9 cellular contexts compared by ENCODE assay signal in the genomic region with DNA sequence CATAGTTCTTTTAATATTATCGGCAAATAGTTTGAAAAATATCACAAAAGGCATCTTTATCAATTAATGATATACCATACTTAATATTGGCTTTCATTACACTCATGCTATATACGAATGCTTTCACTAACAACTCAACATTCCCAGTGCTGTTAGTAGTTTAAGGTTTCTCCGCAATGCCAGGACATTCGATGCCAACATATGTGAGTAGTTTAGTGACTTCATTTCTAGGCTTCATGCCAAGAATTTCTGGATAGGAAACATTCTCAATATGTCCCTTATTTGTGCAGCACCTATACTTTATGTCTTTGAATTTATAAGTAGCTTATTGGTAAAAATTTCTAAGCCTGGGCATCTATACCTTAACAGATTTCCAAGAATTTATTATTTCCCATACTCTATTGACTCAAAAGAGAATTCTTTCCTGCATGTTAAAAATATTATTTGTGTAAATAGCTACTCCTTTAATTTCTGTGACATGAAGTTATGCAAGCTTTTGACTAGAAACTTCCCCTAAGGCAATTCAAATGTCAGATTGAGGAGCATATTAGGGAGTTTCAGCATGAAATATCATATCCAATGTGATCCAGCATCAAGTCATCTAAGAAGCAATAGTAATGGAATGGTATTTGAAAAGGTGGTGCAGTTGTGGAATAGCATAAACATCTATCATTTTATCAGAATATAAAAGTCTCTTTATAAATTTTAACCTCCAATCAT.
DNase-seq lines count a peak whose midpoint lies in the region; ATAC-seq and TF ChIP-seq lines count a peak whose summit lies in the region.
"Had no signal": no experiment of that assay in that cellular context is flagged by ENCODE, and none has a peak within 500 bp of the region (broad histone marks: within the 10 kb centered on the region; RNA-seq: fewer than 3 reads in every experiment).

No MANE protein-coding gene starts in this region.

- DNase-seq in BE2C (peak; percentile 15), LHCN-M2 (ENCODE audit: low read depth) (peak; percentile 81), amniotic epithelial cell (ENCODE audit: low read depth) (peak; percentile 53), hepatocyte (ENCODE audit: low spot score) (peak; percentile 21), NCI-H1436 (lab: John Stamatoyannopoulos, UW) (no peak), NCI-H526 treated with DMSO at 0.1 percent for 48 hours (lab: John Stamatoyannopoulos, UW) (no peak), DMS114 treated with DMSO at 0.1 percent for 48 hours (lab: John Stamatoyannopoulos, UW; ENCODE audit: unreplicated experiment) (no peak)
- no peak for DNase-seq in activated CD8-positive, alpha-beta memory T cell treated with anti-CD3 and anti-CD28 coated beads, Interleukin-2, amount 10 ng/mL, durations not matched to agents 7 days and 5 days

- TF ChIP-seq CTCF in BE2C (IDR thresholded peaks at IDR 0.05; ENCODE audit: low read depth, low read length) (no peak), hepatocyte (IDR thresholded peaks at IDR 0.05; ENCODE audit: poor library complexity) (no peak)

- H3K27ac ChIP-seq in hepatocyte: no peak overlapping the region

- H3K9me3 Mint-ChIP-seq in activated CD8-positive, alpha-beta memory T cell treated with anti-CD3 and anti-CD28 coated beads, Interleukin-2, amount 10 ng/mL, durations not matched to agents 7 days and 5 days (ENCODE audit: low read depth): peaks cover 8% of the 10 kb centered on the region

- no peak overlapping the region for H3K4me2 ChIP-seq in hepatocyte

- CTCF ChIA-PET in activated CD8-positive, alpha-beta memory T cell treated with anti-CD3 and anti-CD28 coated beads, Interleukin-2, amount 10 ng/mL, durations not matched to agents 7 days and 5 days (lab: Charles Lee): no interaction called here

- H3K9me2 ChIP-seq in hepatocyte (replicated peaks; ENCODE audit: insufficient read depth): no peaks in the 10 kb centered on the region

- no peak overlapping the region for H3K4me3 ChIP-seq in BE2C (ENCODE audit: low read depth, low read length)
- no peak overlapping the region for H3K4me3 ChIP-seq in hepatocyte

- H3K36me3 Mint-ChIP-seq in activated CD8-positive, alpha-beta memory T cell treated with anti-CD3 and anti-CD28 coated beads, Interleukin-2, amount 10 ng/mL, durations not matched to agents 7 days and 5 days: peaks cover 2% of the 10 kb centered on the region

- H3K9me3 ChIP-seq in BE2C (no peaks in the 10 kb centered on the region), hepatocyte (ENCODE audit: low read depth) (no peaks in the 10 kb centered on the region)

- H2AFZ ChIP-seq in hepatocyte: no peak overlapping the region

- 65% methylated on average over 4 of the region's 4 CpGs for WGBS in hepatocyte (ENCODE audit: low lambda C conversion rate, missing lambda C conversion rate)

- peaks cover 16% of the 10 kb centered on the region for H3K4me1 ChIP-seq in BE2C
- no peaks in the 10 kb centered on the region for H3K4me1 ChIP-seq in hepatocyte (ENCODE audit: insufficient read depth)

- H3K4me1 Mint-ChIP-seq in activated CD8-positive, alpha-beta memory T cell treated with anti-CD3 and anti-CD28 coated beads, Interleukin-2, amount 10 ng/mL, durations not matched to agents 7 days and 5 days: no peaks in the 10 kb centered on the region

- H3K27me3 ChIP-seq in BE2C: no peaks in the 10 kb centered on the region
- no peaks in the 10 kb centered on the region for H3K27me3 ChIP-seq in hepatocyte

- no peaks in the 10 kb centered on the region for H3K79me2 ChIP-seq in hepatocyte

- no peaks in the 10 kb centered on the region for H3K27me3 Mint-ChIP-seq in activated CD8-positive, alpha-beta memory T cell treated with anti-CD3 and anti-CD28 coated beads, Interleukin-2, amount 10 ng/mL, durations not matched to agents 7 days and 5 days
- H3K27me3 Mint-ChIP-seq: type B pancreatic cell had no signal

- H3K27ac Mint-ChIP-seq in activated CD8-positive, alpha-beta memory T cell treated with anti-CD3 and anti-CD28 coated beads, Interleukin-2, amount 10 ng/mL, durations not matched to agents 7 days and 5 days: no peak overlapping the region
- H3K27ac Mint-ChIP-seq: type B pancreatic cell had no signal

- H3K36me3 ChIP-seq in BE2C: no peaks in the 10 kb centered on the region
- no peaks in the 10 kb centered on the region for H3K36me3 ChIP-seq in hepatocyte (replicated peaks; ENCODE audit: insufficient read depth, low read depth)

- no peaks in the 10 kb centered on the region for H4K20me1 ChIP-seq in hepatocyte (ENCODE audit: insufficient read depth, poor library complexity, severe bottlenecking)

- ATAC-seq in activated CD8-positive, alpha-beta memory T cell treated with anti-CD3 and anti-CD28 coated beads, Interleukin-2, amount 10 ng/mL, durations not matched to agents 7 days and 5 days: no peak

- H3K4me3 Mint-ChIP-seq in activated CD8-positive, alpha-beta memory T cell treated with anti-CD3 and anti-CD28 coated beads, Interleukin-2, amount 10 ng/mL, durations not matched to agents 7 days and 5 days: no peak overlapping the region
- H3K4me3 Mint-ChIP-seq: type B pancreatic cell had no signal

Comparison
In these comparisons a context has a peak if more than half of its experiments do, and no peak if none do; other contexts are left out.
1. DNase-seq: peak in BE2C (single experiment), LHCN-M2 (single experiment), amniotic epithelial cell (single experiment) and hepatocyte (single experiment); none in NCI-H1436 (single experiment), activated CD8-positive, alpha-beta memory T cell treated with anti-CD3 and anti-CD28 coated beads, Interleukin-2, amount 10 ng/mL, durations not matched to agents 7 days and 5 days (single experiment), NCI-H526 treated with DMSO at 0.1 percent for 48 hours (single experiment) and DMS114 treated with DMSO at 0.1 percent for 48 hours (single experiment).